1 cellular context compared by ENCODE assay signal in genomic region chr2:215828528-215829184, GRCh38.
TF ChIP-seq lines count a peak whose summit lies in the region.

No MANE protein-coding gene starts in this region.

TF ChIP-seq in K562, 482 proteins besides CTCF, POLR2A, EP300 and RAD21 (continued from another document and continues in another):
- TF ChIP-seq, protein P1, sequence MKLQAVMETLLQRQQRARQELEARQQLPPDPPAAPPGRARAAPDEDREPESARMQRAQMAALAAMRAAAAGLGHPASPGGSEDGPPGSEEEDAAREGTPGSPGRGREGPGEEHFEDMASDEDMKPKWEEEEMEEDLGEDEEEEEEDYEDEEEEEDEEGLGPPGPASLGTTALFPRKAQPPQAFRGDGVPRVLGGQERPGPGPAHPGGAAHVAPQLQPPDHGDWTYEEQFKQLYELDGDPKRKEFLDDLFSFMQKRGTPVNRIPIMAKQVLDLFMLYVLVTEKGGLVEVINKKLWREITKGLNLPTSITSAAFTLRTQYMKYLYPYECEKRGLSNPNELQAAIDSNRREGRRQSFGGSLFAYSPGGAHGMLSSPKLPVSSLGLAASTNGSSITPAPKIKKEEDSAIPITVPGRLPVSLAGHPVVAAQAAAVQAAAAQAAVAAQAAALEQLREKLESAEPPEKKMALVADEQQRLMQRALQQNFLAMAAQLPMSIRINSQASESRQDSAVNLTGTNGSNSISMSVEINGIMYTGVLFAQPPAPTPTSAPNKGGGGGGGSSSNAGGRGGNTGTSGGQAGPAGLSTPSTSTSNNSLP (IDR thresholded peaks at IDR 0.05; ENCODE audit: borderline replicate concordance, low read depth, low read length): no peak
- TF ChIP-seq JUND (IDR thresholded peaks at IDR 0.05; ENCODE audit: borderline replicate concordance, low read depth, low read length) (no peak), JUND (tag; IDR thresholded peaks at IDR 0.05; ENCODE audit: borderline replicate concordance, low read depth, low read length) (no peak), TRIM24 (IDR thresholded peaks at IDR 0.05) (peak; percentile 31 to 36; a peak in 1 of 4 replicates), MAFG (tag; conservative IDR thresholded peaks at IDR 0.05) (no peak), CREB3L1 (IDR thresholded peaks at IDR 0.05; ENCODE audit: borderline replicate concordance, low read depth) (no peak), USF1 (CRISPR knock-in tag; IDR thresholded peaks at IDR 0.05) (no peak), BRD4 (IDR thresholded peaks at IDR 0.05) (no peak), HNRNPK (IDR thresholded peaks at IDR 0.05; ENCODE audit: low read depth, low read length, poor library complexity, severe bottlenecking) (no peak), SIN3B (IDR thresholded peaks at IDR 0.05; ENCODE audit: low read depth) (no peak), IFI16 (CRISPR knock-in tag; IDR thresholded peaks at IDR 0.05) (no peak), ZNF57 (CRISPR knock-in tag; IDR thresholded peaks at IDR 0.05) (no peak), ZFPM2 (CRISPR knock-in tag; IDR thresholded peaks at IDR 0.05) (no peak), CEBPG (CRISPR knock-in tag; IDR thresholded peaks at IDR 0.05) (peak; percentile 77), CEBPG (tag; conservative IDR thresholded peaks at IDR 0.05 in 1 of 2, IDR thresholded peaks at IDR 0.05 in 1 of 2) (peak; percentile 57 to 69), ZNF12 (CRISPR knock-in tag; IDR thresholded peaks at IDR 0.05) (no peak), POU5F1 (IDR thresholded peaks at IDR 0.05; ENCODE audit: borderline replicate concordance, low read depth, low read length, partially characterized antibody) (no peak), ZNF184 (CRISPR knock-in tag; IDR thresholded peaks at IDR 0.05) (no peak), NCOA4 (IDR thresholded peaks at IDR 0.05; ENCODE audit: partially characterized antibody) (no peak), CEBPB (tag; IDR thresholded peaks at IDR 0.05) (peak; percentile 92), ZNF316 (IDR thresholded peaks at IDR 0.05) (no peak), SREBF1 (IDR thresholded peaks at IDR 0.05; ENCODE audit: borderline replicate concordance, low read depth, low read length) (no peak), ZNF133 (CRISPR knock-in tag; IDR thresholded peaks at IDR 0.05) (no peak), GABPB1 (CRISPR knock-in tag; IDR thresholded peaks at IDR 0.05) (no peak), TARDBP (IDR thresholded peaks at IDR 0.05) (no peak), BDP1 (IDR thresholded peaks at IDR 0.05; ENCODE audit: insufficient read depth, insufficient read length) (no peak), ZNF449 (CRISPR knock-in tag; IDR thresholded peaks at IDR 0.05) (no peak), HOMEZ (CRISPR knock-in tag; IDR thresholded peaks at IDR 0.05) (no peak), DEAF1 (CRISPR knock-in tag; IDR thresholded peaks at IDR 0.05) (0 out of 2 replicates have a peak, but pooled peaks have one; percentile 22), MCM7 (IDR thresholded peaks at IDR 0.05) (no peak), ETV1 (tag; conservative IDR thresholded peaks at IDR 0.05; ENCODE audit: low read depth) (no peak), EZH2 (IDR thresholded peaks at IDR 0.05; ENCODE audit: borderline replicate concordance, low read depth, low read length) (no peak)
- TF ChIP-seq, protein P2, sequence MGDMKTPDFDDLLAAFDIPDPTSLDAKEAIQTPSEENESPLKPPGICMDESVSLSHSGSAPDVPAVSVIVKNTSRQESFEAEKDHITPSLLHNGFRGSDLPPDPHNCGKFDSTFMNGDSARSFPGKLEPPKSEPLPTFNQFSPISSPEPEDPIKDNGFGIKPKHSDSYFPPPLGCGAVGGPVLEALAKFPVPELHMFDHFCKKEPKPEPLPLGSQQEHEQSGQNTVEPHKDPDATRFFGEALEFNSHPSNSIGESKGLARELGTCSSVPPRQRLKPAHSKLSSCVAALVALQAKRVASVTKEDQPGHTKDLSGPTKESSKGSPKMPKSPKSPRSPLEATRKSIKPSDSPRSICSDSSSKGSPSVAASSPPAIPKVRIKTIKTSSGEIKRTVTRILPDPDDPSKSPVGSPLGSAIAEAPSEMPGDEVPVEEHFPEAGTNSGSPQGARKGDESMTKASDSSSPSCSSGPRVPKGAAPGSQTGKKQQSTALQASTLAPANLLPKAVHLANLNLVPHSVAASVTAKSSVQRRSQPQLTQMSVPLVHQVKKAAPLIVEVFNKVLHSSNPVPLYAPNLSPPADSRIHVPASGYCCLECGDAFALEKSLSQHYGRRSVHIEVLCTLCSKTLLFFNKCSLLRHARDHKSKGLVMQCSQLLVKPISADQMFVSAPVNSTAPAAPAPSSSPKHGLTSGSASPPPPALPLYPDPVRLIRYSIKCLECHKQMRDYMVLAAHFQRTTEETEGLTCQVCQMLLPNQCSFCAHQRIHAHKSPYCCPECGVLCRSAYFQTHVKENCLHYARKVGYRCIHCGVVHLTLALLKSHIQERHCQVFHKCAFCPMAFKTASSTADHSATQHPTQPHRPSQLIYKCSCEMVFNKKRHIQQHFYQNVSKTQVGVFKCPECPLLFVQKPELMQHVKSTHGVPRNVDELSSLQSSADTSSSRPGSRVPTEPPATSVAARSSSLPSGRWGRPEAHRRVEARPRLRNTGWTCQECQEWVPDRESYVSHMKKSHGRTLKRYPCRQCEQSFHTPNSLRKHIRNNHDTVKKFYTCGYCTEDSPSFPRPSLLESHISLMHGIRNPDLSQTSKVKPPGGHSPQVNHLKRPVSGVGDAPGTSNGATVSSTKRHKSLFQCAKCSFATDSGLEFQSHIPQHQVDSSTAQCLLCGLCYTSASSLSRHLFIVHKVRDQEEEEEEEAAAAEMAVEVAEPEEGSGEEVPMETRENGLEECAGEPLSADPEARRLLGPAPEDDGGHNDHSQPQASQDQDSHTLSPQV (IDR thresholded peaks at IDR 0.05): 0 out of 2 replicates have a peak, but pooled peaks have one; percentile 25
- TF ChIP-seq, protein P3, sequence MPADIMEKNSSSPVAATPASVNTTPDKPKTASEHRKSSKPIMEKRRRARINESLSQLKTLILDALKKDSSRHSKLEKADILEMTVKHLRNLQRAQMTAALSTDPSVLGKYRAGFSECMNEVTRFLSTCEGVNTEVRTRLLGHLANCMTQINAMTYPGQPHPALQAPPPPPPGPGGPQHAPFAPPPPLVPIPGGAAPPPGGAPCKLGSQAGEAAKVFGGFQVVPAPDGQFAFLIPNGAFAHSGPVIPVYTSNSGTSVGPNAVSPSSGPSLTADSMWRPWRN (IDR thresholded peaks at IDR 0.05; ENCODE audit: low read depth): no peak
- TF ChIP-seq, protein P4, sequence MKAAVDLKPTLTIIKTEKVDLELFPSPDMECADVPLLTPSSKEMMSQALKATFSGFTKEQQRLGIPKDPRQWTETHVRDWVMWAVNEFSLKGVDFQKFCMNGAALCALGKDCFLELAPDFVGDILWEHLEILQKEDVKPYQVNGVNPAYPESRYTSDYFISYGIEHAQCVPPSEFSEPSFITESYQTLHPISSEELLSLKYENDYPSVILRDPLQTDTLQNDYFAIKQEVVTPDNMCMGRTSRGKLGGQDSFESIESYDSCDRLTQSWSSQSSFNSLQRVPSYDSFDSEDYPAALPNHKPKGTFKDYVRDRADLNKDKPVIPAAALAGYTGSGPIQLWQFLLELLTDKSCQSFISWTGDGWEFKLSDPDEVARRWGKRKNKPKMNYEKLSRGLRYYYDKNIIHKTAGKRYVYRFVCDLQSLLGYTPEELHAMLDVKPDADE (conservative IDR thresholded peaks at IDR 0.05; ENCODE audit: control insufficient read depth, low read depth, low read length): no peak
- TF ChIP-seq, protein P5, sequence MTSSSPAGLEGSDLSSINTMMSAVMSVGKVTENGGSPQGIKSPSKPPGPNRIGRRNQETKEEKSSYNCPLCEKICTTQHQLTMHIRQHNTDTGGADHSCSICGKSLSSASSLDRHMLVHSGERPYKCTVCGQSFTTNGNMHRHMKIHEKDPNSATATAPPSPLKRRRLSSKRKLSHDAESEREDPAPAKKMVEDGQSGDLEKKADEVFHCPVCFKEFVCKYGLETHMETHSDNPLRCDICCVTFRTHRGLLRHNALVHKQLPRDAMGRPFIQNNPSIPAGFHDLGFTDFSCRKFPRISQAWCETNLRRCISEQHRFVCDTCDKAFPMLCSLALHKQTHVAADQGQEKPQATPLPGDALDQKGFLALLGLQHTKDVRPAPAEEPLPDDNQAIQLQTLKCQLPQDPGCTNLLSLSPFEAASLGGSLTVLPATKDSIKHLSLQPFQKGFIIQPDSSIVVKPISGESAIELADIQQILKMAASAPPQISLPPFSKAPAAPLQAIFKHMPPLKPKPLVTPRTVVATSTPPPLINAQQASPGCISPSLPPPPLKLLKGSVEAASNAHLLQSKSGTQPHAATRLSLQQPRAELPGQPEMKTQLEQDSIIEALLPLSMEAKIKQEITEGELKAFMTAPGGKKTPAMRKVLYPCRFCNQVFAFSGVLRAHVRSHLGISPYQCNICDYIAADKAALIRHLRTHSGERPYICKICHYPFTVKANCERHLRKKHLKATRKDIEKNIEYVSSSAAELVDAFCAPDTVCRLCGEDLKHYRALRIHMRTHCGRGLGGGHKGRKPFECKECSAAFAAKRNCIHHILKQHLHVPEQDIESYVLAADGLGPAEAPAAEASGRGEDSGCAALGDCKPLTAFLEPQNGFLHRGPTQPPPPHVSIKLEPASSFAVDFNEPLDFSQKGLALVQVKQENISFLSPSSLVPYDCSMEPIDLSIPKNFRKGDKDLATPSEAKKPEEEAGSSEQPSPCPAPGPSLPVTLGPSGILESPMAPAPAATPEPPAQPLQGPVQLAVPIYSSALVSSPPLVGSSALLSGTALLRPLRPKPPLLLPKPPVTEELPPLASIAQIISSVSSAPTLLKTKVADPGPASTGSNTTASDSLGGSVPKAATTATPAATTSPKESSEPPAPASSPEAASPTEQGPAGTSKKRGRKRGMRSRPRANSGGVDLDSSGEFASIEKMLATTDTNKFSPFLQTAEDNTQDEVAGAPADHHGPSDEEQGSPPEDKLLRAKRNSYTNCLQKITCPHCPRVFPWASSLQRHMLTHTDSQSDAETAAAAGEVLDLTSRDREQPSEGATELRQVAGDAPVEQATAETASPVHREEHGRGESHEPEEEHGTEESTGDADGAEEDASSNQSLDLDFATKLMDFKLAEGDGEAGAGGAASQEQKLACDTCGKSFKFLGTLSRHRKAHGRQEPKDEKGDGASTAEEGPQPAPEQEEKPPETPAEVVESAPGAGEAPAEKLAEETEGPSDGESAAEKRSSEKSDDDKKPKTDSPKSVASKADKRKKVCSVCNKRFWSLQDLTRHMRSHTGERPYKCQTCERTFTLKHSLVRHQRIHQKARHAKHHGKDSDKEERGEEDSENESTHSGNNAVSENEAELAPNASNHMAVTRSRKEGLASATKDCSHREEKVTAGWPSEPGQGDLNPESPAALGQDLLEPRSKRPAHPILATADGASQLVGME (CRISPR knock-in tag; IDR thresholded peaks at IDR 0.05): no peak
